Comparison of ENCODE assay signal across 9 cellular contexts in the genomic region with DNA sequence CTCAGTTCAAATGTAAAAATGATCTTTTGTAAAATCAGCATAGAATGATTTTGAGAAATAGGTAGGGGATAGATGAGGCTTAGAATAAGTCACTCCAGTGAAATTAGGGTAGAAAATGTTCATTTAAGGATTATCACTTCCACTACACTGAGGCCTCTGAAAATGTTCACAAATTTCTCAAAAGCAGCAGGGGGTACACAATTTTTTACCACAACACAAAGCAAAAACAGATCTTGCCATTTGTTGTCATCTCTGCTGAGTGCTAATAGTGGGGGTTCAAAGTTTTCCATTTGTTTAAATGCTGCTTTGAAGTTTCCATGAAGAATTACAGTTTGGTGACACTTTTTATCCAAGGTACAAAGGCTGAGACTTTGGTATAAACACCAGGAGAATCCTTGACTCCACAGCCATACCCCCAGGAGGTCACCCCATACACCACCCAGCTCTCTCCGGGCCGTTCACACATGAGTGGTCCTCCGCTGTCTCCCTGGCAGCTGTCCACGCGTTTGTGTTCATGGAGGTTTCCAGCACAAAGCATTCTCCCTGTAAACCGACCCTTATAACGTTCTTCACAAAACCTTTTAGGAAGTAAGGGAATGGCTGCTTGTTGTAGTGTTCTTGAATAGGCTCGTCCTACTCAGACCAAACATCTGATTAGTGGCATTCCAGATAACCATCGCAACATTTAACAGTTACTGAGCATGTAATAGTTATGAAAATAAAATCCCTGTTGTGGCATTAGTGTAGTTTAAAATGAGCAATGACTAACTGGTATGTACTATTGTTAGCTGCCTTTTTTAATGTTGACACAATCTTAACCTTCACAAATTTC.
DNase-seq lines count a peak whose midpoint lies in the region; ATAC-seq and TF ChIP-seq lines count a peak whose summit lies in the region.
"Had no signal": no experiment of that assay in that cellular context is flagged by ENCODE, and none has a peak within 500 bp of the region (broad histone marks: within the 10 kb centered on the region; RNA-seq: fewer than 3 reads in every experiment).

No MANE protein-coding gene starts in this region.

- H3K27ac Mint-ChIP-seq in CD8-positive, alpha-beta memory T cell: peak overlapping the region; percentile 27 to 69 (median 49)

- H3K4me1 ChIP-seq in CD8-positive, alpha-beta memory T cell (ENCODE audit: insufficient read depth, low read length): peaks cover 24% of the 10 kb centered on the region

- no peaks in the 10 kb centered on the region for H3K27me3 ChIP-seq in CD8-positive, alpha-beta memory T cell (ENCODE audit: insufficient read depth, low read length, poor library complexity, severe bottlenecking)
- H3K27me3 ChIP-seq: Peyer's patch had no signal

- POLR2A ChIA-PET in CD8-positive, alpha-beta memory T cell (lab: Charles Lee): no interaction called here

- H3K36me3 ChIP-seq in CD8-positive, alpha-beta memory T cell (ENCODE audit: insufficient read depth, low read length): no peaks in the 10 kb centered on the region
- H3K36me3 ChIP-seq: Peyer's patch had no signal

- H3K27ac ChIP-seq in CD8-positive, alpha-beta memory T cell (ENCODE audit: low read depth, low read length): no peak overlapping the region
- peak overlapping the region; percentile 96 for H3K27ac ChIP-seq in VCaP

- peaks cover 0 to 54% (median 9%) of the 10 kb centered on the region in 3 donors for H3K36me3 Mint-ChIP-seq in CD8-positive, alpha-beta memory T cell

- H3K4me3 Mint-ChIP-seq in CD8-positive, alpha-beta memory T cell: peak overlapping the region in 1 of 7 donors; percentile 21

- no peak for TF ChIP-seq CTCF in VCaP (conservative IDR thresholded peaks at IDR 0.05)

- no peaks in the 10 kb centered on the region for H3K9me3 Mint-ChIP-seq in CD8-positive, alpha-beta memory T cell

- peaks cover 38 to 71% (median 63%) of the 10 kb centered on the region in 3 donors for H3K4me1 Mint-ChIP-seq in CD8-positive, alpha-beta memory T cell

- no peak for DNase-seq in CD8-positive, alpha-beta memory T cell
- DNase-seq in HCEC 1CT (peak; percentile 17), kidney tubule cell (ENCODE audit: low spot score) (peak; percentile 68), SKM-1 treated with dmso at 0.1 percent for 144 hours (lab: John Stamatoyannopoulos, UW; ENCODE audit: unreplicated experiment) (no peak)
- DNase-seq in NK-92 treated with Interleukin-12 subunit alpha and Interleukin-12 subunit beta, amount 100 ng/mL, for 24 hours (lab: John Stamatoyannopoulos, UW): no peak
- no peak for DNase-seq in effector CD8-positive, alpha-beta T cell (lab: John Stamatoyannopoulos, UW)

- no peaks in the 10 kb centered on the region for H3K27me3 Mint-ChIP-seq in CD8-positive, alpha-beta memory T cell

- H3K9me3 ChIP-seq in CD8-positive, alpha-beta memory T cell (ENCODE audit: low read length): no peaks in the 10 kb centered on the region
- H3K9me3 ChIP-seq: Peyer's patch had no signal

- CTCF ChIA-PET in CD8-positive, alpha-beta memory T cell (lab: Charles Lee): interaction anchor here (1.0 kb wide), 1 partner anchor 72 kb away, joined by 3 read pairs; no protein-coding TSS in a partner anchor

- no peak for ATAC-seq in GM21515 (IDR thresholded peaks at IDR 0.05; ENCODE audit: unreplicated experiment)

- H3K4me3 ChIP-seq in CD8-positive, alpha-beta memory T cell (ENCODE audit: low read length): no peak overlapping the region
- H3K4me3 ChIP-seq: Peyer's patch had no signal

Comparison
In these comparisons a context has a peak if more than half of its experiments do, and no peak if none do; other contexts are left out.
1. DNase-seq: peak in HCEC 1CT (single experiment) and kidney tubule cell (single experiment); none in CD8-positive, alpha-beta memory T cell (0 of 5), NK-92 treated with Interleukin-12 subunit alpha and Interleukin-12 subunit beta, amount 100 ng/mL, for 24 hours (single experiment), effector CD8-positive, alpha-beta T cell (single experiment) and SKM-1 treated with dmso at 0.1 percent for 144 hours (single experiment).